8 cellular contexts compared by ENCODE assay signal in genomic region chr16:2428051-2428786, GRCh38. TPM values are rescaled to one million over a fixed set of nuclear protein-coding genes. Genes with fewer than 3 reads are reported as not detected.
DNase-seq lines count a peak whose midpoint lies in the region; ATAC-seq and TF ChIP-seq lines count a peak whose summit lies in the region.

No MANE protein-coding gene starts in this region.

- H3K27ac ChIP-seq in HL-60 (replicated peaks) (peak overlapping the region; percentile 59; the same call in 1 of the 2 replicates), osteoblast (ENCODE audit: low read depth, low read length) (peak overlapping the region; percentile 75)

- H3K36me3 ChIP-seq in osteoblast (ENCODE audit: insufficient read depth, low read length): peaks cover 15% of the 10 kb centered on the region

- intact Hi-C loops in activated naive CD4-positive, alpha-beta T cell treated with anti-CD3 and anti-CD28 coated beads for 36 hours (cut with micrococcal nuclease): loop anchor here (1.0 to 10.0 kb wide), 4 partner anchors 44 to 213 kb away; partner anchors contain the start of genes ABCA3, ATP6V0C, BRICD5 and NTN3
- intact Hi-C loops in activated CD4-positive, alpha-beta T cell treated with anti-CD3 and anti-CD28 coated beads, Interleukin-2, amount 10 ng/mL, durations not matched to agents 24 days and 14 days (cut with micrococcal nuclease): loop anchor here (2.0 to 10.0 kb wide), 3 partner anchors 44 to 233 kb away; partner anchors contain the start of genes CASKIN1, NTN3 and RNPS1

- peak; percentile 61 for DNase-seq in activated naive CD4-positive, alpha-beta T cell treated with anti-CD3 and anti-CD28 coated beads for 36 hours
- no peak for DNase-seq in activated naive CD4-positive, alpha-beta T cell treated with anti-CD3 and anti-CD28 coated beads, Interleukin-2, amount 50 U/mL, for 16 hours
- DNase-seq in HL-60 (ENCODE audit: low read depth in 1 of 2, low spot score in 1 of 2) (no peak), germinal center (ENCODE audit: low spot score) (peak; percentile 32), osteoblast (ENCODE audit: insufficient read length, low spot score, missing footprints) (peak; percentile 85), 8988T (no peak)
- peak; percentile 76 for DNase-seq in activated CD4-positive, alpha-beta T cell treated with anti-CD3 and anti-CD28 coated beads, Interleukin-2, amount 10 ng/mL, durations not matched to agents 24 days and 14 days

- H3K79me2 ChIP-seq in osteoblast (ENCODE audit: insufficient read depth, low read length): peaks cover 35% of the 10 kb centered on the region

- no peaks in the 10 kb centered on the region for H3K9me3 Mint-ChIP-seq in activated naive CD4-positive, alpha-beta T cell treated with anti-CD3 and anti-CD28 coated beads for 36 hours
- no peaks in the 10 kb centered on the region for H3K9me3 Mint-ChIP-seq in activated CD4-positive, alpha-beta T cell treated with anti-CD3 and anti-CD28 coated beads, Interleukin-2, amount 10 ng/mL, durations not matched to agents 24 days and 14 days

- CTCF ChIA-PET in activated naive CD4-positive, alpha-beta T cell treated with anti-CD3 and anti-CD28 coated beads for 36 hours (lab: Charles Lee): interaction anchor here (1.0 kb wide), 1 partner anchor 424 kb away, joined by 3 read pairs; no protein-coding TSS in a partner anchor

- H4K20me1 ChIP-seq in osteoblast (ENCODE audit: insufficient read depth, low read length): peaks cover 6% of the 10 kb centered on the region

- peak overlapping the region; percentile 93 for H2AFZ ChIP-seq in osteoblast (ENCODE audit: low read length)

- peaks cover 10% of the 10 kb centered on the region for H3K4me1 ChIP-seq in osteoblast (ENCODE audit: insufficient read depth, low read length)

- H3K27ac Mint-ChIP-seq in activated naive CD4-positive, alpha-beta T cell treated with anti-CD3 and anti-CD28 coated beads for 36 hours: peak overlapping the region; percentile 81
- peak overlapping the region; percentile 57 for H3K27ac Mint-ChIP-seq in activated CD4-positive, alpha-beta T cell treated with anti-CD3 and anti-CD28 coated beads, Interleukin-2, amount 10 ng/mL, durations not matched to agents 24 days and 14 days

- H3K4me1 Mint-ChIP-seq in activated naive CD4-positive, alpha-beta T cell treated with anti-CD3 and anti-CD28 coated beads for 36 hours (ENCODE audit: low read depth): peaks cover 16% of the 10 kb centered on the region
- peaks cover 31% of the 10 kb centered on the region for H3K4me1 Mint-ChIP-seq in activated CD4-positive, alpha-beta T cell treated with anti-CD3 and anti-CD28 coated beads, Interleukin-2, amount 10 ng/mL, durations not matched to agents 24 days and 14 days

- ATAC-seq in HG03520 (IDR thresholded peaks at IDR 0.05; ENCODE audit: unreplicated experiment): no peak

- peak overlapping the region; percentile 87 for H3K4me3 Mint-ChIP-seq in activated naive CD4-positive, alpha-beta T cell treated with anti-CD3 and anti-CD28 coated beads for 36 hours
- H3K4me3 Mint-ChIP-seq in activated CD4-positive, alpha-beta T cell treated with anti-CD3 and anti-CD28 coated beads, Interleukin-2, amount 10 ng/mL, durations not matched to agents 24 days and 14 days: peak overlapping the region; percentile 91

- H3K27me3 Mint-ChIP-seq in activated naive CD4-positive, alpha-beta T cell treated with anti-CD3 and anti-CD28 coated beads for 36 hours (ENCODE audit: low read depth): peaks cover 4% of the 10 kb centered on the region
- H3K27me3 Mint-ChIP-seq in activated CD4-positive, alpha-beta T cell treated with anti-CD3 and anti-CD28 coated beads, Interleukin-2, amount 10 ng/mL, durations not matched to agents 24 days and 14 days: no peaks in the 10 kb centered on the region

- no peaks in the 10 kb centered on the region for H3K9me3 ChIP-seq in osteoblast (ENCODE audit: low read depth, low read length)

- no peak for TF ChIP-seq CTCF in HL-60 (IDR thresholded peaks at IDR 0.05; ENCODE audit: insufficient read depth, low read length)
- TF ChIP-seq CTCF in osteoblast (IDR thresholded peaks at IDR 0.05; ENCODE audit: extremely low read depth, low read depth, low read length): peak; percentile 13

- no peaks in the 10 kb centered on the region for H3K27me3 ChIP-seq in HL-60 (ENCODE audit: insufficient read depth, poor library complexity, severe bottlenecking)
- H3K27me3 ChIP-seq in osteoblast (ENCODE audit: insufficient read depth, low read length): no peaks in the 10 kb centered on the region

- peaks cover 30% of the 10 kb centered on the region for H3K36me3 Mint-ChIP-seq in activated naive CD4-positive, alpha-beta T cell treated with anti-CD3 and anti-CD28 coated beads for 36 hours (ENCODE audit: low read depth)
- peaks cover 19% of the 10 kb centered on the region for H3K36me3 Mint-ChIP-seq in activated CD4-positive, alpha-beta T cell treated with anti-CD3 and anti-CD28 coated beads, Interleukin-2, amount 10 ng/mL, durations not matched to agents 24 days and 14 days (ENCODE audit: low read depth)

- peak overlapping the region; percentile 62 for H3K4me3 ChIP-seq in HL-60 (replicated peaks; ENCODE audit: insufficient read depth, low read length)
- peak overlapping the region; percentile 87 for H3K4me3 ChIP-seq in osteoblast (ENCODE audit: insufficient read depth, low read length)

- peak overlapping the region; percentile 89 for H3K4me2 ChIP-seq in osteoblast (ENCODE audit: insufficient read depth, low read length)

RNA-seq across cellular contexts. Expression of gene CCNF, which starts 1.0 kb away (rescaled TPM):
- total RNA-seq in activated naive CD4-positive, alpha-beta T cell treated with anti-CD3 and anti-CD28 coated beads for 36 hours: 10 to 100 TPM; 73.5 to 74.5 TPM
- 44.7 and 45.7 TPM in 2 replicates for total RNA-seq in activated CD4-positive, alpha-beta T cell treated with anti-CD3 and anti-CD28 coated beads, Interleukin-2, amount 10 ng/mL, durations not matched to agents 24 days and 14 days
- total RNA-seq in osteoblast: 6.9 and 7.4 TPM in 2 replicates

RNA-seq across cellular contexts. Expression of gene TEDC2, which starts 31.7 kb away (rescaled TPM):
- total RNA-seq in activated naive CD4-positive, alpha-beta T cell treated with anti-CD3 and anti-CD28 coated beads for 36 hours: 10 to 100 TPM; 24.2 to 24.8 TPM
- total RNA-seq in activated CD4-positive, alpha-beta T cell treated with anti-CD3 and anti-CD28 coated beads, Interleukin-2, amount 10 ng/mL, durations not matched to agents 24 days and 14 days: 40.7 and 41.7 TPM in 2 replicates
- total RNA-seq in osteoblast: 3.5 and 5.1 TPM in 2 replicates

RNA-seq across cellular contexts. Expression of gene NTN3, which starts 42.9 kb away (rescaled TPM):
- total RNA-seq in activated naive CD4-positive, alpha-beta T cell treated with anti-CD3 and anti-CD28 coated beads for 36 hours: not detected
- not detected in 2 replicates for total RNA-seq in activated CD4-positive, alpha-beta T cell treated with anti-CD3 and anti-CD28 coated beads, Interleukin-2, amount 10 ng/mL, durations not matched to agents 24 days and 14 days
- under 0.01 and 0.36 TPM in 2 replicates for total RNA-seq in osteoblast

RNA-seq across cellular contexts. Expression of gene TBC1D24, which starts 46.7 kb away (rescaled TPM):
- total RNA-seq in activated naive CD4-positive, alpha-beta T cell treated with anti-CD3 and anti-CD28 coated beads for 36 hours: 1 to 10 TPM; 8.1 to 8.6 TPM
- 16.6 and 20.9 TPM in 2 replicates for total RNA-seq in activated CD4-positive, alpha-beta T cell treated with anti-CD3 and anti-CD28 coated beads, Interleukin-2, amount 10 ng/mL, durations not matched to agents 24 days and 14 days
- 15.9 and 16.6 TPM in 2 replicates for total RNA-seq in osteoblast

Comparison
In these comparisons a context has a peak if more than half of its experiments do, and no peak if none do; other contexts are left out.
1. DNase-seq: peak in activated naive CD4-positive, alpha-beta T cell treated with anti-CD3 and anti-CD28 coated beads for 36 hours (single experiment), activated CD4-positive, alpha-beta T cell treated with anti-CD3 and anti-CD28 coated beads, Interleukin-2, amount 10 ng/mL, durations not matched to agents 24 days and 14 days (single experiment), germinal center (single experiment) and osteoblast (single experiment); none in activated naive CD4-positive, alpha-beta T cell treated with anti-CD3 and anti-CD28 coated beads, Interleukin-2, amount 50 U/mL, for 16 hours (single experiment), HL-60 (0 of 2) and 8988T (single experiment).